In genomic region chr7:142872106-142872675, GRCh38 we compare ENCODE assay signal across 17 cellular contexts. TPM values are rescaled to one million over a fixed set of nuclear protein-coding genes. Genes with fewer than 3 reads are reported as not detected.
"Had no signal": no experiment of that assay in that cellular context is flagged by ENCODE, and none has a peak within 500 bp of the region (broad histone marks: within the 10 kb centered on the region; RNA-seq: fewer than 3 reads in every experiment).

No MANE protein-coding gene starts in this region.

- H3K4me1 ChIP-seq: psoas muscle had no signal

- H3K27ac Mint-ChIP-seq: brain; dendritic cell treated with granulocyte-macrophage colony-stimulating factor and Interleukin-4, amounts not matched to agents 40 ng/mL and 50 ng/mL, for 4 days; immature natural killer cell; natural killer cell had no signal

- H3K27ac ChIP-seq: psoas muscle had no signal

- H3K4me3 Mint-ChIP-seq: activated T-cell treated with anti-CD3 and anti-CD28 coated beads, Interleukin-2, amount 50 U/mL, for 4 hours; brain; dendritic cell treated with granulocyte-macrophage colony-stimulating factor and Interleukin-4, amounts not matched to agents 40 ng/mL and 50 ng/mL, for 4 days; immature natural killer cell; natural killer cell had no signal

- DNase-seq: activated CD4-positive, alpha-beta T cell treated with anti-CD3 and anti-CD28 coated beads, Interleukin-2, amount 50 U/mL, for 1 hour; activated effector memory CD4-positive, alpha-beta T cell treated with anti-CD3 and anti-CD28 coated beads, Interleukin-2, amount 50 U/mL, for 16 hours; activated T-cell treated with anti-CD3 and anti-CD28 coated beads, Interleukin-2, amount 50 U/mL, for 4 hours; immature natural killer cell; left cardiac atrium; mammary epithelial cell; natural killer cell; occipital lobe; psoas muscle; stimulated activated naive CD8-positive, alpha-beta T cell treated with anti-CD3 and anti-CD28 coated beads, Interleukin-15, Interleukin-2, amounts not matched to agents 100 U/mL and 50 U/mL, for 24 hours; trophoblast cell had no signal

- H3K9me3 ChIP-seq: psoas muscle had no signal

- H3K36me3 Mint-ChIP-seq: activated naive CD4-positive, alpha-beta T cell treated with anti-CD3 and anti-CD28 coated beads, Interleukin-2, amount 50 U/mL, for 72 hours; immature natural killer cell; natural killer cell had no signal

- H3K4me3 ChIP-seq: psoas muscle had no signal

- H3K4me1 Mint-ChIP-seq: brain, immature natural killer cell, natural killer cell had no signal

- H3K9me3 Mint-ChIP-seq: activated naive CD4-positive, alpha-beta T cell treated with anti-CD3 and anti-CD28 coated beads, Interleukin-2, amount 50 U/mL, for 72 hours; activated T-cell treated with anti-CD3 and anti-CD28 coated beads, Interleukin-2, amount 50 U/mL, for 4 hours; brain; dendritic cell treated with granulocyte-macrophage colony-stimulating factor and Interleukin-4, amounts not matched to agents 40 ng/mL and 50 ng/mL, for 4 days; immature natural killer cell; natural killer cell had no signal

- ATAC-seq: activated CD4-positive, CD25-positive, alpha-beta regulatory T cell treated with anti-CD3 and anti-CD28 coated beads, Interleukin-2, amount 50 U/mL, for 24 hours; activated naive CD4-positive, alpha-beta T cell treated with anti-CD3 and anti-CD28 coated beads, Interleukin-2, amount 50 U/mL, for 72 hours; activated T-cell treated with anti-CD3 and anti-CD28 coated beads, Interleukin-2, amount 50 U/mL, for 4 hours; left cardiac atrium; natural killer cell; psoas muscle; sciatic nerve; stimulated activated naive CD8-positive, alpha-beta T cell treated with anti-CD3 and anti-CD28 coated beads, Interleukin-15, Interleukin-2, amounts not matched to agents 100 U/mL and 50 U/mL, for 24 hours had no signal

RNA-seq across cellular contexts. Expression of gene TRPV6, which starts 13.4 kb away (rescaled TPM):
- total RNA-seq: activated T-cell treated with anti-CD3 and anti-CD28 coated beads, Interleukin-2, amount 50 U/mL, for 4 hours; natural killer cell; psoas muscle; T-helper 2 cell treated with Interferon-gamma antibody and Interleukin-4, amounts not matched to agents 100 ng/mL and 5 ng/mL, for 36 hours had no signal
